In genomic region chr9:108056805-108057386, GRCh38 we compare ENCODE assay signal across 13 cellular contexts.
DNase-seq lines count a peak whose midpoint lies in the region; ATAC-seq, FAIRE-seq and TF ChIP-seq lines count a peak whose summit lies in the region.
"Had no signal": no experiment of that assay in that cellular context is flagged by ENCODE, and none has a peak within 500 bp of the region (broad histone marks: within the 10 kb centered on the region; RNA-seq: fewer than 3 reads in every experiment).

No MANE protein-coding gene starts in this region.

- H3K27ac ChIP-seq in left lung (peak overlapping the region in 1 of 2 donors; percentile 19), spleen (peak overlapping the region in 3 of 8 donors; percentile 46 to 54 (median 46))
- H3K27ac ChIP-seq: testis had no signal

- DNase-seq in A172 (ENCODE audit: low spot score) (peak; percentile 82), HTR-8/SVneo (ENCODE audit: insufficient read length, low spot score) (peak; percentile 38), bronchial epithelial cell (ENCODE audit: low read depth) (peak; percentile 94), left lung (no peak), spleen (no peak), NCI-H774 (lab: John Stamatoyannopoulos, UW) (no peak)
- no peak for DNase-seq in activated CD4-positive, CD25-positive, alpha-beta regulatory T cell treated with anti-CD3 and anti-CD28 coated beads, Interleukin-2, amount 50 U/mL, for 72 hours
- DNase-seq: activated T-cell treated with anti-CD3 and anti-CD28 coated beads, Interleukin-2, amount 50 U/mL, for 24 hours; GF-D8; NCI-H1436 treated with DMSO at 0.1 percent for 48 hours; testis had no signal

- H3K9me3 ChIP-seq in left lung (no peaks in the 10 kb centered on the region), spleen (no peaks in the 10 kb centered on the region)
- H3K9me3 ChIP-seq: testis had no signal

- intact Hi-C loops in left lung (cut with DNase I) = no loop called here
- intact Hi-C loops in spleen (cut with DNase I; ENCODE audit: low total_unique reads) = no loop called here

- FAIRE-seq in HTR-8/SVneo (lab: Jason Lieb, UNC) (no peak), bronchial epithelial cell (lab: Jason Lieb, UNC) (no peak)

- WGBS in spleen, 5 donors = 73 to 92% (median 87%) methylated on average over 1 of the region's 1 CpG

- H3K4me3 ChIP-seq in bronchial epithelial cell (ENCODE audit: low read depth, low read length) = no peak overlapping the region
- H3K4me3 ChIP-seq in left lung = no peak overlapping the region
- no peak overlapping the region for H3K4me3 ChIP-seq in spleen
- H3K4me3 ChIP-seq: testis had no signal

- peak; percentile 46 for ATAC-seq in left lung
- no peak for ATAC-seq in HG03039 (IDR thresholded peaks at IDR 0.05; ENCODE audit: unreplicated experiment)
- ATAC-seq: natural killer cell treated with Interleukin-12 subunit alpha and Interleukin-12 subunit beta and Interleukin-15 and Interleukin-18, amount 100 ng/mL, for 72 hours had no signal

- H3K4me1 ChIP-seq in left lung = peaks cover 8 to 25% of the 10 kb centered on the region in 2 donors
- H3K4me1 ChIP-seq in spleen = peaks cover 0 to 19% (median 8%) of the 10 kb centered on the region in 6 donors

- H3K36me3 ChIP-seq in bronchial epithelial cell (ENCODE audit: control insufficient read depth, insufficient read depth, low read length) (no peaks in the 10 kb centered on the region), left lung (no peaks in the 10 kb centered on the region), spleen (no peaks in the 10 kb centered on the region)

- no peaks in the 10 kb centered on the region for H3K27me3 ChIP-seq in bronchial epithelial cell (ENCODE audit: control insufficient read depth, insufficient read depth, low read length)
- H3K27me3 ChIP-seq in left lung = no peaks in the 10 kb centered on the region
- H3K27me3 ChIP-seq in spleen (replicated peaks in 1 of 7) = no peaks in the 10 kb centered on the region
- H3K27me3 ChIP-seq: testis had no signal

- TF ChIP-seq CTCF in bronchial epithelial cell (IDR thresholded peaks at IDR 0.05; ENCODE audit: insufficient read depth, low read length, severe bottlenecking) = no peak
- TF ChIP-seq CTCF in left lung (IDR thresholded peaks at IDR 0.05) = no peak
- TF ChIP-seq CTCF in spleen (IDR thresholded peaks at IDR 0.05 in 8 of 11, conservative IDR thresholded peaks at IDR 0.05 in 3 of 11) = no peak

- TF ChIP-seq POLR2A in spleen (IDR thresholded peaks at IDR 0.05) = no peak

Comparison
In these comparisons a context has a peak if more than half of its experiments do, and no peak if none do; other contexts are left out.
1. DNase-seq: peak in A172 (single experiment), HTR-8/SVneo (single experiment) and bronchial epithelial cell (single experiment); none in left lung (0 of 2), spleen (single experiment), activated CD4-positive, CD25-positive, alpha-beta regulatory T cell treated with anti-CD3 and anti-CD28 coated beads, Interleukin-2, amount 50 U/mL, for 72 hours (single experiment) and NCI-H774 (single experiment).